In the genomic region with DNA sequence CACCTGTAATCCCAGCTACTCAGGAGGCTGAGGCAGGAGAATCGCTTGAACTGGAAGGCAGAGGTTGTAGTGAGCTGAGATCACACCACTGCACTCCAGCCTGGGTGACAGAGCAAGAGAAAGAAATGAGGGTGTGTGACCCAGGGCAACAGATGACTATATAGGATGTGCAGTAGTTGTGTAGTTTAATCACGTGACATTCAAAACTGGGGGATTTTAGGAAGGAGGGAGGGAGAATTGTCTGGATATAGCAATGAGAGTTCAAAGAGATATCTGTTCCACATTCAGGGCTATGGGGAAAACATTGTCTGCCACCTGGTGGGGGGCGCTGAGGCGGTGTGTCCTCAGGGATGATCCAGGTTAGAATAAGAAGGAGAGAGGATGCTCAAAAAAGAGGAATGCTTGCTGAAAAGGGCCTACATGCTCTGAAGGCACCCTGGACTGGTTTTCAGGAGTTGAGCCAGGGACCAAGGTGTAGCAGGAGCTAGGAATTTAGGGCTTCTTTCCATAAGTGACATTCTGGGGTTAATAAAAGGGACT, we compare ENCODE assay signal across 2 cellular contexts.
TF ChIP-seq lines count a peak whose summit lies in the region.

No MANE protein-coding gene starts in this region.

TF ChIP-seq in HCT116, 20 proteins besides CTCF, POLR2A, EP300 and RAD21:
- TF ChIP-seq ELF1 (IDR thresholded peaks at IDR 0.05; ENCODE audit: borderline replicate concordance, low read depth), result no peak
- no peak for TF ChIP-seq YY1 (IDR thresholded peaks at IDR 0.05; ENCODE audit: extremely low read depth, insufficient replicate concordance, low read depth, low read length)
- TF ChIP-seq MAX (IDR thresholded peaks at IDR 0.05), result no peak
- no peak for TF ChIP-seq SRF (IDR thresholded peaks at IDR 0.05; ENCODE audit: low read depth)
- no peak for TF ChIP-seq EGR1 (IDR thresholded peaks at IDR 0.05; ENCODE audit: low read depth)
- no peak for TF ChIP-seq CEBPB (IDR thresholded peaks at IDR 0.05; ENCODE audit: low read depth)
- TF ChIP-seq EZH2 (IDR thresholded peaks at IDR 0.05), result no peak
- no peak for TF ChIP-seq EZH2phosphoT487 (IDR thresholded peaks at IDR 0.05; ENCODE audit: borderline replicate concordance)
- TF ChIP-seq CBX3 (IDR thresholded peaks at IDR 0.05; ENCODE audit: low read depth), result no peak
- TF ChIP-seq SIN3A (IDR thresholded peaks at IDR 0.05; ENCODE audit: low read depth), result no peak
- no peak for TF ChIP-seq ZNF274 (IDR thresholded peaks at IDR 0.05; ENCODE audit: low read depth, low read length)
- TF ChIP-seq TCF7L2 (IDR thresholded peaks at IDR 0.05; ENCODE audit: borderline replicate concordance, extremely low read depth, insufficient read depth, insufficient read length), result no peak
- no peak for TF ChIP-seq ZFX (IDR thresholded peaks at IDR 0.05)
- no peak for TF ChIP-seq FOSL1 (IDR thresholded peaks at IDR 0.05; ENCODE audit: low read depth)

TF ChIP-seq in HepG2, 621 proteins besides CTCF, POLR2A, EP300 and RAD21:
- TF ChIP-seq ZFY (CRISPR knock-in tag; IDR thresholded peaks at IDR 0.05) (no peak), ARNT2 (CRISPR knock-in tag; IDR thresholded peaks at IDR 0.05; ENCODE audit: low read depth) (no peak), ZBTB33 (CRISPR knock-in tag; IDR thresholded peaks at IDR 0.05) (peak; percentile 86), ZNF737 (CRISPR knock-in tag; IDR thresholded peaks at IDR 0.05; ENCODE audit: borderline replicate concordance) (no peak), NAIF1 (CRISPR knock-in tag; IDR thresholded peaks at IDR 0.05; ENCODE audit: borderline replicate concordance) (no peak), USF2 (IDR thresholded peaks at IDR 0.05; ENCODE audit: low read depth, low read length) (peak; percentile 55), USF2 (CRISPR knock-in tag; IDR thresholded peaks at IDR 0.05; ENCODE audit: borderline replicate concordance) (no peak), ZSCAN21 (CRISPR knock-in tag; IDR thresholded peaks at IDR 0.05; ENCODE audit: borderline replicate concordance) (no peak), ZNF530 (CRISPR knock-in tag; IDR thresholded peaks at IDR 0.05; ENCODE audit: low read depth) (no peak), ZNF24 (IDR thresholded peaks at IDR 0.05) (no peak), ZNF407 (CRISPR knock-in tag; IDR thresholded peaks at IDR 0.05; ENCODE audit: not compliant biosample characterization) (no peak), NR1H2 (CRISPR knock-in tag; IDR thresholded peaks at IDR 0.05; ENCODE audit: borderline replicate concordance, low read depth) (no peak), JUNB (CRISPR knock-in tag; IDR thresholded peaks at IDR 0.05; ENCODE audit: borderline replicate concordance) (no peak), KLF9 (CRISPR knock-in tag; IDR thresholded peaks at IDR 0.05; ENCODE audit: low read depth) (no peak), GMEB2 (CRISPR knock-in tag; IDR thresholded peaks at IDR 0.05; ENCODE audit: low read depth) (no peak), NCOA2 (CRISPR knock-in tag; IDR thresholded peaks at IDR 0.05) (no peak), SMYD3 (CRISPR knock-in tag; IDR thresholded peaks at IDR 0.05) (no peak), HNRNPL (IDR thresholded peaks at IDR 0.05; ENCODE audit: low read depth, low read length) (no peak), STAG1 (CRISPR knock-in tag; IDR thresholded peaks at IDR 0.05) (0 out of 2 replicates have a peak, but pooled peaks have one; percentile 20), ZBTB1 (CRISPR knock-in tag; IDR thresholded peaks at IDR 0.05; ENCODE audit: borderline replicate concordance) (no peak), RAD51 (IDR thresholded peaks at IDR 0.05; ENCODE audit: borderline replicate concordance) (peak; percentile 90), NPAS2 (CRISPR knock-in tag; IDR thresholded peaks at IDR 0.05; ENCODE audit: borderline replicate concordance) (no peak), SMC3 (IDR thresholded peaks at IDR 0.05; ENCODE audit: low read length) (no peak)
- TF ChIP-seq, protein P1, sequence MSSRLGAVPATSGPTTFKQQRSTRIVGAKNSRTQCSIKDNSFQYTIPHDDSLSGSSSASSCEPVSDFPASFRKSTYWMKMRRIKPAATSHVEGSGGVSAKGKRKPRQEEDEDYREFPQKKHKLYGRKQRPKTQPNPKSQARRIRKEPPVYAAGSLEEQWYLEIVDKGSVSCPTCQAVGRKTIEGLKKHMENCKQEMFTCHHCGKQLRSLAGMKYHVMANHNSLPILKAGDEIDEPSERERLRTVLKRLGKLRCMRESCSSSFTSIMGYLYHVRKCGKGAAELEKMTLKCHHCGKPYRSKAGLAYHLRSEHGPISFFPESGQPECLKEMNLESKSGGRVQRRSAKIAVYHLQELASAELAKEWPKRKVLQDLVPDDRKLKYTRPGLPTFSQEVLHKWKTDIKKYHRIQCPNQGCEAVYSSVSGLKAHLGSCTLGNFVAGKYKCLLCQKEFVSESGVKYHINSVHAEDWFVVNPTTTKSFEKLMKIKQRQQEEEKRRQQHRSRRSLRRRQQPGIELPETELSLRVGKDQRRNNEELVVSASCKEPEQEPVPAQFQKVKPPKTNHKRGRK (CRISPR knock-in tag; IDR thresholded peaks at IDR 0.05), result no peak
